In the genomic region with DNA sequence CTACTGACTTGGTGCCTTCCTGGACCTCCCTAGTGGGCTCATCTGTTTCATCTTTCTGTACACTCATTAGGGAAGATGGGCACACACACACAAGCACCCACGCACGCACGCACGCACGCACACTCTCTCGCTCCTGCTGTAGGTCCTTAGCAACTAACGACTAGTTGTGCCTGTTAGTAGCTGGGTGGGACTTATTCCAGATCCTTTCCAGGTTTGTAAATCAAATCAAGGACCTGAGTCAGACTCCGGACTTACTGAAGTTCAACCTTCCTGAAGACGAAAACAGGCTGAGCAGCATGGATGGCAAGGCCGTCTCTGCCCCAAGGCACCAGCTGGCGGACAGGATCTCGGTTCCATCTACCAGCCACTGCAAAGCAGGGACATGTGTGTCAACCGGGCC, we compare ENCODE assay signal across 21 cellular contexts.
"Had no signal": no experiment of that assay in that cellular context is flagged by ENCODE, and none has a peak within 500 bp of the region (broad histone marks: within the 10 kb centered on the region; RNA-seq: fewer than 3 reads in every experiment).

No MANE protein-coding gene starts in this region.

- FAIRE-seq: astrocyte, kidney had no signal

- H3K27me3 Mint-ChIP-seq: activated T-cell treated with anti-CD3 and anti-CD28 coated beads, Interleukin-2, amount 50 U/mL, for 24 hours; stimulated activated naive CD8-positive, alpha-beta T cell treated with anti-CD3 and anti-CD28 coated beads, Interleukin-15, Interleukin-2, amounts not matched to agents 100 ng/mL and 50 ng/mL, for 24 hours had no signal

- H3K4me3 Mint-ChIP-seq: activated CD4-positive, alpha-beta memory T cell treated with anti-CD3 and anti-CD28 coated beads, Interleukin-2, amount 10 ng/mL, durations not matched to agents 7 days and 5 days; activated naive CD4-positive, alpha-beta T cell treated with anti-CD3 and anti-CD28 coated beads for 36 hours; activated T-cell treated with anti-CD3 and anti-CD28 coated beads, Interleukin-2, amount 50 U/mL, for 24 hours; dendritic cell treated with granulocyte-macrophage colony-stimulating factor and Interleukin-4, amounts not matched to agents 40 ng/mL and 50 ng/mL, for 4 days; stimulated activated naive CD8-positive, alpha-beta T cell treated with anti-CD3 and anti-CD28 coated beads, Interleukin-15, Interleukin-2, amounts not matched to agents 100 ng/mL and 50 ng/mL, for 24 hours had no signal

- H3K36me3 ChIP-seq: prostate gland, transverse colon had no signal

- H3K27ac Mint-ChIP-seq: activated CD4-positive, alpha-beta memory T cell treated with anti-CD3 and anti-CD28 coated beads, Interleukin-2, amount 10 ng/mL, durations not matched to agents 7 days and 5 days; activated naive CD4-positive, alpha-beta T cell treated with anti-CD3 and anti-CD28 coated beads for 36 hours; activated T-cell treated with anti-CD3 and anti-CD28 coated beads, Interleukin-2, amount 50 U/mL, for 24 hours; dendritic cell treated with granulocyte-macrophage colony-stimulating factor and Interleukin-4, amounts not matched to agents 40 ng/mL and 50 ng/mL, for 4 days; stimulated activated naive CD8-positive, alpha-beta T cell treated with anti-CD3 and anti-CD28 coated beads, Interleukin-15, Interleukin-2, amounts not matched to agents 100 ng/mL and 50 ng/mL, for 24 hours had no signal

- H3K4me1 ChIP-seq: prostate gland had no signal

- H3K9me3 ChIP-seq: prostate gland, transverse colon had no signal

- H3K9me3 Mint-ChIP-seq: activated CD4-positive, alpha-beta memory T cell treated with anti-CD3 and anti-CD28 coated beads, Interleukin-2, amount 10 ng/mL, durations not matched to agents 7 days and 5 days; activated naive CD4-positive, alpha-beta T cell treated with anti-CD3 and anti-CD28 coated beads for 36 hours; activated T-cell treated with anti-CD3 and anti-CD28 coated beads, Interleukin-2, amount 50 U/mL, for 24 hours; dendritic cell treated with granulocyte-macrophage colony-stimulating factor and Interleukin-4, amounts not matched to agents 40 ng/mL and 50 ng/mL, for 4 days; nephron; stimulated activated naive CD8-positive, alpha-beta T cell treated with anti-CD3 and anti-CD28 coated beads, Interleukin-15, Interleukin-2, amounts not matched to agents 100 ng/mL and 50 ng/mL, for 24 hours had no signal

- DNase-seq: activated CD4-positive, alpha-beta memory T cell treated with anti-CD3 and anti-CD28 coated beads, Interleukin-2, amount 10 ng/mL, durations not matched to agents 7 days and 5 days; activated CD4-positive, alpha-beta T cell treated with anti-CD3 and anti-CD28 coated beads for 48 hours; activated CD4-positive, CD25-positive, alpha-beta regulatory T cell; activated naive CD4-positive, alpha-beta T cell treated with anti-CD3 and anti-CD28 coated beads for 36 hours; activated T-cell treated with anti-CD3 and anti-CD28 coated beads, Interleukin-2, amount 50 U/mL, for 24 hours; effector CD8-positive, alpha-beta T cell; foreskin melanocyte; hypothalamus; kidney; midbrain; right cardiac atrium; stimulated activated CD4-positive, alpha-beta T cell treated with anti-CD3 and anti-CD28 coated beads, Interleukin-15, amount 100 ng/mL, for 24 hours; stimulated activated CD4-positive, alpha-beta T cell treated with anti-CD3 and anti-CD28 coated beads, Interleukin-2, amount 100 ng/mL, for 48 hours; T1000; transverse colon had no signal

- H3K27me3 ChIP-seq: transverse colon had no signal

- H3K4me3 ChIP-seq: prostate gland, transverse colon had no signal

- ATAC-seq: left lobe of liver, right cardiac atrium had no signal

- H3K27ac ChIP-seq: prostate gland, transverse colon had no signal
